In the genomic region with DNA sequence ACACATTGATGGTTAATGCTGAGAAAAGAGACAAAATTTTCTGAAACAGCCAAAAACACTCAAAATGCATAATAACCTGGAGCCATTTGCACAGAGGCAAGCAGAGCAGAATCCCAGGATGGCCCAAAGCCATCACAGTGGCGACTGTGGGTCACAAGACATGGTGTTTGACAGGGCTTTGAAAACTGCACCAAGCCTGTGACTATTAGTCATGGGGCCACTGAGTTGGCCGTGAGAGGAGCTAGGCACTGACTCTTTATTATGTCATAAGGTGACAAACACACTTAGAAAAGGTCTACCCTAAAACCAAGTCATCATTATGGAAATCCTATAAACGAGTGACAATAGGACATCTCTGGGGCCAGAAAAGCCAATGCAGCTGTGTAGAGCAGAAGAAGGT, we compare ENCODE assay signal across 29 cellular contexts. TPM values are rescaled to one million over a fixed set of nuclear protein-coding genes. Genes with fewer than 3 reads are reported as not detected.
DNase-seq lines count a peak whose midpoint lies in the region; ATAC-seq, FAIRE-seq and TF ChIP-seq lines count a peak whose summit lies in the region.
"Had no signal": no experiment of that assay in that cellular context is flagged by ENCODE, and none has a peak within 500 bp of the region (broad histone marks: within the 10 kb centered on the region; RNA-seq: fewer than 3 reads in every experiment).

No MANE protein-coding gene starts in this region.

- H3K27ac ChIP-seq in HepG2 (ENCODE audit: extremely low read length, insufficient read depth, low read length) (no peak overlapping the region), right lobe of liver (no peak overlapping the region), K562 (ENCODE audit: extremely low read depth, low read depth, low read length) (no peak overlapping the region)
- H3K27ac ChIP-seq: 22Rv1, KMS-11 had no signal

- H3K9me3 ChIP-seq in HepG2 (ENCODE audit: low read length) = no peaks in the 10 kb centered on the region
- H3K9me3 ChIP-seq in right lobe of liver = no peaks in the 10 kb centered on the region
- H3K9me3 ChIP-seq in K562 (replicated peaks; ENCODE audit: control insufficient read depth, insufficient read depth, low read depth, low read length) = no peaks in the 10 kb centered on the region
- H3K9me3 ChIP-seq: BE2C, SK-N-SH had no signal

- POLR2A ChIA-PET in HepG2 (lab: Yijun Ruan, JAX) (no interaction called here), K562 (lab: Yijun Ruan, JAX) (no interaction called here)

- H3K4me1 ChIP-seq in HepG2 (ENCODE audit: insufficient read depth, low read length) = no peaks in the 10 kb centered on the region
- H3K4me1 ChIP-seq in right lobe of liver = no peaks in the 10 kb centered on the region
- H3K4me1 ChIP-seq in K562 (replicated peaks in 1 of 2; ENCODE audit: control insufficient read depth in 2 of 2, insufficient read depth in 2 of 2, low read length in 2 of 2) = no peaks in the 10 kb centered on the region
- H3K4me1 ChIP-seq: BE2C had no signal

- H3K9ac ChIP-seq in HepG2 (ENCODE audit: insufficient read depth, low read depth, low read length) (no peak overlapping the region), K562 (ENCODE audit: insufficient read depth in 1 of 2, low read depth in 2 of 2, low read length in 2 of 2) (no peak overlapping the region)
- H3K9ac ChIP-seq: KMS-11, SK-N-SH had no signal

- H3K79me2 ChIP-seq in HepG2 (ENCODE audit: insufficient read depth, low read length) (no peaks in the 10 kb centered on the region), K562 (ENCODE audit: control insufficient read depth, insufficient read depth, low read length) (no peaks in the 10 kb centered on the region)

- BruUV-seq in HepG2 (replicated peaks; lab: Mats Ljungman, UMichigan) (no TSS peak), K562 (replicated peaks; lab: Mats Ljungman, UMichigan) (no TSS peak)

- TF ChIP-seq EP300 in HepG2 (IDR thresholded peaks at IDR 0.05; ENCODE audit: low read depth in 2 of 2, low read length in 2 of 2) (no peak), HepG2 (CRISPR knock-in tag; IDR thresholded peaks at IDR 0.05; ENCODE audit: borderline replicate concordance) (no peak), K562 (IDR thresholded peaks at IDR 0.05; ENCODE audit: low read length) (no peak)

- no peak for DNase-seq in HepG2 (ENCODE audit: low spot score)
- no peak for DNase-seq in right lobe of liver
- DNase-seq in K562 (ENCODE audit: extremely low read depth in 1 of 4, low spot score in 3 of 4) = no peak
- peak; percentile 19 for DNase-seq in osteocyte (ENCODE audit: extremely low spot score, unreplicated experiment)
- DNase-seq in inferior parietal cortex (ENCODE audit: extremely low spot score) = no peak
- no peak for DNase-seq in activated gamma-delta T cell (lab: John Stamatoyannopoulos, UW)
- no peak for DNase-seq in ecto neural progenitor cell (ENCODE audit: low spot score)
- DNase-seq: ACHN; BE2C; CD4-positive, CD25-positive, alpha-beta regulatory T cell; DMS153; DND-41; H7; IMR-90; NCI-H1092; NCI-H1417 treated with DMSO at 0.1 percent for 48 hours; NCI-H1694 treated with DMSO at 0.1 percent for 48 hours; NCI-H2081; NCI-H226; NCI-H510A; NCI-H69; SK-N-SH had no signal

- CTCF ChIA-PET in HepG2 (lab: Yijun Ruan, JAX; ENCODE audit: low intra/inter-chr PET ratio, low total read pairs) (no interaction called here), K562 (lab: Yijun Ruan, JAX; ENCODE audit: low intra/inter-chr PET ratio) (no interaction called here)

- H3K36me3 ChIP-seq in HepG2 (replicated peaks in 1 of 2; ENCODE audit: control insufficient read depth in 1 of 2, insufficient read depth in 2 of 2, low read length in 2 of 2) = no peaks in the 10 kb centered on the region
- no peaks in the 10 kb centered on the region for H3K36me3 ChIP-seq in right lobe of liver
- no peaks in the 10 kb centered on the region for H3K36me3 ChIP-seq in K562 (ENCODE audit: control insufficient read depth, insufficient read depth, low read length)
- H3K36me3 ChIP-seq: BE2C had no signal

- H3K27me3 ChIP-seq in HepG2 (ENCODE audit: control insufficient read depth in 1 of 2, insufficient read depth in 2 of 2, low read length in 2 of 2) = 0 out of 5 replicates have a peak, but pooled peaks cover 0 to 5% of the 10 kb centered on the region in 2 experiments
- no peaks in the 10 kb centered on the region for H3K27me3 ChIP-seq in right lobe of liver
- H3K27me3 ChIP-seq in K562 (ENCODE audit: control insufficient read depth in 2 of 2, insufficient read depth in 2 of 2, low read length in 2 of 2) = peaks cover 38 to 53% of the 10 kb centered on the region in 2 experiments
- H3K27me3 ChIP-seq: BE2C had no signal

- TF ChIP-seq CTCF in HepG2 (CRISPR knock-in tag; IDR thresholded peaks at IDR 0.05) (no peak), right lobe of liver (IDR thresholded peaks at IDR 0.05) (no peak), K562 (IDR thresholded peaks at IDR 0.05 in 2 of 3, conservative IDR thresholded peaks at IDR 0.05 in 1 of 3; ENCODE audit: insufficient read depth in 2 of 3, low read depth in 1 of 3, low read length in 3 of 3) (no peak), osteocyte (IDR thresholded peaks at IDR 0.05) (no peak)

- in situ Hi-C loops in HepG2 (cut with HindIII; ENCODE audit: extremely low pct_ligation_motif_present, low pct_unique_long_range_greater_than_20kb) = no loop called here
- in situ Hi-C loops in K562 (cut with MboI) = no loop called here

- no peak for TF ChIP-seq RAD21 in HepG2 (CRISPR knock-in tag; IDR thresholded peaks at IDR 0.05)
- no peak for TF ChIP-seq RAD21 in K562 (CRISPR knock-in tag; conservative IDR thresholded peaks at IDR 0.05 in 1 of 2, IDR thresholded peaks at IDR 0.05 in 1 of 2)

- no peaks in the 10 kb centered on the region for H4K20me1 ChIP-seq in HepG2 (ENCODE audit: insufficient read depth, low read length)
- 0 out of 2 replicates have a peak, but pooled peaks cover 8% of the 10 kb centered on the region for H4K20me1 ChIP-seq in K562 (replicated peaks; ENCODE audit: control insufficient read depth, insufficient read depth, low read length)

- H3K4me3 ChIP-seq in HepG2 (replicated peaks in 1 of 3; ENCODE audit: insufficient read depth in 1 of 3, low read depth in 2 of 3, low read length in 3 of 3) (no peak overlapping the region), right lobe of liver (no peak overlapping the region), K562 (no peak overlapping the region)

- H3K9me3 Mint-ChIP-seq in osteocyte (ENCODE audit: unreplicated experiment) = no peaks in the 10 kb centered on the region
- H3K9me3 Mint-ChIP-seq: CD4-positive, CD25-positive, alpha-beta regulatory T cell had no signal

- no peaks in the 10 kb centered on the region for H3K9me1 ChIP-seq in K562 (ENCODE audit: control insufficient read depth, insufficient read depth, low read length)

- intact Hi-C loops in HepG2 (cut with micrococcal nuclease; ENCODE audit: unreplicated experiment) = no loop called here
- intact Hi-C loops in right lobe of liver (cut with DNase I) = no loop called here
- intact Hi-C loops in K562 (cut with micrococcal nuclease) = no loop called here

- H2AFZ ChIP-seq in HepG2 (ENCODE audit: low read length) (no peak overlapping the region), K562 (ENCODE audit: low read depth, low read length) (no peak overlapping the region)

- FAIRE-seq in HepG2 (lab: Jason Lieb, UNC) (no peak), K562 (lab: Jason Lieb, UNC) (no peak)
- FAIRE-seq: GM12892, GM19239, HTR-8/SVneo, RCC 7860 had no signal

- no peaks in the 10 kb centered on the region for H3K36me3 Mint-ChIP-seq in osteocyte (ENCODE audit: unreplicated experiment)
- H3K36me3 Mint-ChIP-seq: CD4-positive, CD25-positive, alpha-beta regulatory T cell had no signal

- no peak for ATAC-seq in HepG2
- ATAC-seq in right lobe of liver = no peak
- ATAC-seq in K562 = no peak
- no peak for ATAC-seq in HG03442 (IDR thresholded peaks at IDR 0.05; ENCODE audit: unreplicated experiment)

- WGBS in HepG2 (ENCODE audit: low lambda C conversion rate) = 4% methylated on average over 3 of the region's 3 CpGs
- WGBS in right lobe of liver (ENCODE audit: insufficient coverage, low coverage, low lambda C conversion rate, missing lambda C conversion rate) = 46% methylated on average over 2 of the region's 3 CpGs
- WGBS in K562 (ENCODE audit: insufficient coverage, low coverage, missing lambda C conversion rate) = 0% methylated on average over 3 of the region's 3 CpGs

- TF ChIP-seq POLR2A in HepG2 (IDR thresholded peaks at IDR 0.05; ENCODE audit: insufficient read depth in 1 of 2, low read depth in 2 of 2, low read length in 2 of 2) (no peak), right lobe of liver (IDR thresholded peaks at IDR 0.05) (no peak), K562 (conservative IDR thresholded peaks at IDR 0.05) (no peak)

- no peak overlapping the region for H3K4me3 Mint-ChIP-seq in osteocyte (ENCODE audit: unreplicated experiment)
- H3K4me3 Mint-ChIP-seq: CD4-positive, CD25-positive, alpha-beta regulatory T cell had no signal

- peaks cover 42% of the 10 kb centered on the region for H3K27me3 Mint-ChIP-seq in osteocyte (ENCODE audit: unreplicated experiment)

- H3K27ac Mint-ChIP-seq in osteocyte (ENCODE audit: unreplicated experiment) = no peak overlapping the region
- H3K27ac Mint-ChIP-seq: CD4-positive, CD25-positive, alpha-beta regulatory T cell had no signal

- peaks cover 15% of the 10 kb centered on the region for H3K4me1 Mint-ChIP-seq in osteocyte (ENCODE audit: unreplicated experiment)
- H3K4me1 Mint-ChIP-seq: CD4-positive, CD25-positive, alpha-beta regulatory T cell had no signal

- H3K4me2 ChIP-seq in HepG2 (ENCODE audit: low read depth, low read length) (no peak overlapping the region), K562 (ENCODE audit: insufficient read depth, low read length) (no peak overlapping the region)
- H3K4me2 ChIP-seq: KMS-11, SK-N-SH had no signal

RNA-seq across cellular contexts. Expression of a gene that starts 23.9 kb away (rescaled TPM):
- not detected in 2 replicates for total RNA-seq in HepG2 (2016; rRNA removed; fragmentation: Illumina TruSeq; extraction: Trizol)
- total RNA-seq in HepG2 (2016; cell fraction: cytosol; rRNA removed; fragmentation: Illumina TruSeq; extraction: Trizol; ENCODE audit: low read depth) = not detected in 2 replicates
- total RNA-seq in HepG2 (2016; cell fraction: insoluble cytoplasmic fraction; rRNA removed; fragmentation: Illumina TruSeq; extraction: Trizol) = not detected in 2 replicates
- not detected in 2 replicates for total RNA-seq in HepG2 (2016; cell fraction: membrane; rRNA removed; fragmentation: Illumina TruSeq; extraction: Trizol)
- not detected in 2 replicates for total RNA-seq in HepG2 (2016; cell fraction: nucleus; rRNA removed; fragmentation: Illumina TruSeq; extraction: Trizol)
- not detected in 2 replicates for polyA plus RNA-seq in HepG2 (2011; rRNA removed)
- not detected in 2 replicates for polyA plus RNA-seq in HepG2 (2011; cell fraction: cytosol; rRNA removed)
- polyA plus RNA-seq in HepG2 (2011; cell fraction: nucleus; rRNA removed) = not detected in 2 replicates
- polyA plus RNA-seq in HepG2 (2012) = not detected in 2 replicates
- not detected in 2 replicates for polyA plus RNA-seq in HepG2 (2016; cell fraction: cytosol; fragmentation: Illumina TruSeq; extraction: Trizol; ENCODE audit: low read depth)
- not detected in 2 replicates for polyA plus RNA-seq in HepG2 (2016; cell fraction: insoluble cytoplasmic fraction; fragmentation: Illumina TruSeq; extraction: Trizol; ENCODE audit: low read depth)
- polyA plus RNA-seq in HepG2 (2016; cell fraction: membrane; fragmentation: Illumina TruSeq; extraction: Trizol; ENCODE audit: low read depth) = not detected in 2 replicates
- not detected in 2 replicates for polyA plus RNA-seq in HepG2 (2016; cell fraction: nucleus; fragmentation: Illumina TruSeq; extraction: Trizol; ENCODE audit: insufficient read depth, low read depth)
- not detected in 2 replicates for polyA minus RNA-seq in HepG2 (2011; rRNA and poly(A)+ RNA removed; ENCODE audit: low replicate concordance)
- not detected in 2 replicates for polyA minus RNA-seq in HepG2 (2011; cell fraction: cytosol; rRNA and poly(A)+ RNA removed)
- polyA minus RNA-seq in HepG2 (2011; cell fraction: nucleus; rRNA and poly(A)+ RNA removed) = not detected in 2 replicates
- total RNA-seq in right lobe of liver = not detected
- total RNA-seq in K562 (2011; cell fraction: chromatin; rRNA removed; ENCODE audit: low replicate concordance) = not detected in 2 replicates
- not detected in 2 replicates for total RNA-seq in K562 (2011; cell fraction: nucleolus; rRNA removed)
- not detected in 2 replicates for total RNA-seq in K562 (2011; cell fraction: nucleoplasm; rRNA removed)
- not detected in 2 replicates for total RNA-seq in K562 (2014; rRNA removed)
- not detected in 2 replicates for total RNA-seq in K562 (2014; rRNA removed; fragmentation: Illumina TruSeq; extraction: Trizol)
- total RNA-seq in K562 (2015; rRNA removed; fragmentation: Illumina TruSeq; extraction: Trizol) = not detected in 2 replicates
- not detected in 2 replicates for total RNA-seq in K562 (2021)
- polyA plus RNA-seq in K562 (2011; rRNA removed) = not detected in 2 replicates
- polyA plus RNA-seq in K562 (2011; cell fraction: cytosol; rRNA removed) = not detected in 2 replicates
- polyA plus RNA-seq in K562 (2011; cell fraction: nucleus; rRNA removed) = not detected in 2 replicates
- polyA plus RNA-seq in K562 (2012) = 0.17 TPM in 1 of 2 replicates, not detected in the other
- polyA plus RNA-seq in K562 (2014; fragmentation: Illumina TruSeq; extraction: Trizol) = not detected in 2 replicates
- polyA plus RNA-seq in K562 (2014; fragmentation: Nextera tagmentation; extraction: Ambion mirVana) = not detected
- polyA plus RNA-seq in K562 (2014; rRNA removed) = not detected in 2 replicates
- polyA minus RNA-seq in K562 (2011; rRNA and poly(A)+ RNA removed) = not detected in 2 replicates
- not detected in 2 replicates for polyA minus RNA-seq in K562 (2011; cell fraction: cytosol; rRNA and poly(A)+ RNA removed)
- not detected in 2 replicates for polyA minus RNA-seq in K562 (2011; cell fraction: nucleus; rRNA and poly(A)+ RNA removed)
- not detected in 2 replicates for total RNA-seq in osteocyte
- total RNA-seq: CD4-positive, CD25-positive, alpha-beta regulatory T cell; H7; IMR-90 had no signal
- polyA plus RNA-seq: CD4-positive, CD25-positive, alpha-beta regulatory T cell; IMR-90; SK-N-SH had no signal
